Comparison of ENCODE assay signal across 16 cellular contexts in genomic region chr17:59400858-59401257, GRCh38.
A peak's percentile ranks its signal among the peaks of the same experiment; 100 is the strongest.
DNase-seq lines count a peak whose midpoint lies in the region; ATAC-seq and TF ChIP-seq lines count a peak whose summit lies in the region.
"Had no signal": no experiment of that assay in that cellular context is flagged by ENCODE, and none has a peak within 500 bp of the region (broad histone marks: within the 10 kb centered on the region; RNA-seq: fewer than 3 reads in every experiment).

No MANE protein-coding gene starts in this region.

- TF ChIP-seq CTCF in heart right ventricle (IDR thresholded peaks at IDR 0.05) (no peak), epithelial cell of proximal tubule (conservative IDR thresholded peaks at IDR 0.05; ENCODE audit: low read depth, low read length) (no peak), uterus (IDR thresholded peaks at IDR 0.05) (no peak)

- no peaks in the 10 kb centered on the region for H3K27me3 ChIP-seq in heart right ventricle
- no peaks in the 10 kb centered on the region for H3K27me3 ChIP-seq in muscle layer of duodenum (ENCODE audit: low read depth, low read length)
- H3K27me3 ChIP-seq in uterus = no peaks in the 10 kb centered on the region
- H3K27me3 ChIP-seq: foreskin keratinocyte had no signal

- ATAC-seq in heart right ventricle (no peak), left cardiac atrium (no peak), HG03097 (IDR thresholded peaks at IDR 0.05; ENCODE audit: low FRiP score, unreplicated experiment) (no peak)
- ATAC-seq: activated T-helper 17 cell treated with anti-CD3 and anti-CD28 coated beads, Interleukin-2, amount 50 U/mL, for 72 hours; foreskin keratinocyte; HCT116 had no signal

- H3K9me3 ChIP-seq in heart right ventricle (no peaks in the 10 kb centered on the region), muscle layer of duodenum (ENCODE audit: control insufficient read depth in 1 of 2, low read length in 2 of 2) (no peaks in the 10 kb centered on the region), uterus (no peaks in the 10 kb centered on the region)

- peaks cover 0 to 97% (median 52%) of the 10 kb centered on the region in 9 donors for H3K36me3 ChIP-seq in heart right ventricle
- H3K36me3 ChIP-seq in muscle layer of duodenum (ENCODE audit: control insufficient read depth in 1 of 2, insufficient read depth in 2 of 2, low read length in 2 of 2) = peaks cover 22 to 38% of the 10 kb centered on the region in 2 donors
- H3K36me3 ChIP-seq in uterus = no peaks in the 10 kb centered on the region

- H3K27ac ChIP-seq in heart right ventricle (peak overlapping the region in 8 of 10 donors; percentile 22 to 66 (median 50)), muscle layer of duodenum (ENCODE audit: low read length) (peak overlapping the region; percentile 45), uterus (peak overlapping the region; percentile 47 to 49)
- H3K27ac ChIP-seq: foreskin keratinocyte had no signal

- DNase-seq in heart right ventricle (no peak), left cardiac atrium (no peak), epithelial cell of proximal tubule (ENCODE audit: low read depth) (no peak), uterus (no peak), NCI-H510A (lab: John Stamatoyannopoulos, UW) (no peak)
- DNase-seq in stimulated activated CD8-positive, alpha-beta memory T cell treated with anti-CD3 and anti-CD28 coated beads, Interleukin-4, amount 100 ng/mL, for 48 hours = no peak
- DNase-seq: activated CD4-positive, alpha-beta memory T cell treated with anti-CD3 and anti-CD28 coated beads, Interleukin-2, amount 10 ng/mL, durations not matched to agents 7 days and 5 days; anterior cingulate cortex; foreskin keratinocyte; Karpas-422; NCI-H1436; NCI-H226 had no signal

- H3K4me3 ChIP-seq in heart right ventricle (no peak overlapping the region), epithelial cell of proximal tubule (ENCODE audit: low read depth, low read length) (peak overlapping the region; percentile 20), muscle layer of duodenum (ENCODE audit: low read depth in 1 of 2, low read length in 2 of 2) (peak overlapping the region; percentile 16 to 27), uterus (peak overlapping the region in 1 of 2 donors; percentile 29)

- intact Hi-C loops in heart right ventricle (cut with DNase I) (loop anchor here in 1 of 10 donors (5.0 kb wide), 1 partner anchor 41 kb away; no protein-coding TSS in a partner anchor), left cardiac atrium (cut with DNase I) (no loop called here), uterus (cut with DNase I; ENCODE audit: low total_unique reads) (no loop called here)

- 68 to 76% methylated on average over 5 of the region's 5 CpGs for WGBS in heart right ventricle, 2 donors

- TF ChIP-seq POLR2A in uterus (IDR thresholded peaks at IDR 0.05) = no peak

- H3K4me1 ChIP-seq in heart right ventricle = peaks cover 0 to 51% (median 27%) of the 10 kb centered on the region in 9 donors
- peaks cover 0 to 4% of the 10 kb centered on the region in 2 donors for H3K4me1 ChIP-seq in muscle layer of duodenum (ENCODE audit: control insufficient read depth in 1 of 2, insufficient read depth in 2 of 2, low read length in 2 of 2)
- peaks cover under 1 to 8% of the 10 kb centered on the region in 2 donors for H3K4me1 ChIP-seq in uterus
- H3K4me1 ChIP-seq: foreskin keratinocyte had no signal

Comparison
In these comparisons a context has a peak if more than half of its experiments do, and no peak if none do; other contexts are left out.
1. H3K4me3 ChIP-seq: peak in epithelial cell of proximal tubule (single experiment) and muscle layer of duodenum (2 of 2); none in heart right ventricle (0 of 10).
2. Peak in every context shown above with its lines, with median percentiles within 50 percentile points of each other: H3K27ac ChIP-seq.